In the genomic region with DNA sequence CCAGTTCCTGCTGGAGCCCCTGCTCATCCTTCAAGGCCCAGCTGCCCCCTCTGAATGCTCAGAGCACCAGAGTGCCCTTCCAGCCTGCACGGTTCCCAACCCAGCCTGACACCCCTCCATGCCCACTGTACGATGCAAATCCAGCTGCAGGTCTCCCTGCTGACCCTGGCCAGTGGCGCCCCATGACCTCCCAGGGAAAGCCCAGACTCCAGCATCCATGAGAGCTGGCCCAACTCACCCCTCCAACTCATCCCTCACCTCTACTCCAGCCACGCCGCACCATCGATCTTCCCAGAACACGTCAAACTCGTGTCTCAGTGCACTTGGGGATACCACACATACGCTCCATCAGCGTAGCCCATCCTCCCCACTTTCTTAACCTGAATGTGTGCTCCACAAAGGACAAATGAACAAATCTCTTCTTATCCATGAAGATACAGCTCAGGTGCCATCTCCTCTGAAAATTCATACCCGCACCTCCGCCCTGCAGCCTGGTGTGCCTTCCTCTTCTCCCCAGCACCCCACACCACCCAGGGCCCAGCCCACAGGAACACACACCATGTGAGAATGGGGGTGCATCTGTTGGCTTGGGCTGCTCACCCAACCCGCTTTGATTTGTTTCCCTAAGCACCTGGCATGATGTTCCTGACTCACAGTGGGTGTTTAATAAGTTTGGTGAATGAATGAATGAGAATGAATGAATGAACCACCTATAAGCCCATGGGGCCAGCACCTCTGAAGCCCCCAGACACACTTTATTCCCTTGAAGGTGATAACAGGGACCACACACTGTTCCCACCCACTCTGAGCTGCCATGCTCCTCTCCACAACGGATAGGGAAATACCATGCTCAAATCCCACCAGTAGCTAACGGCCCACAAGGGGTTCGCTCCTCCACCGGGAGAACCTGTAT, we compare ENCODE assay signal across 10 cellular contexts. TPM values are rescaled to one million over a fixed set of nuclear protein-coding genes. Genes with fewer than 3 reads are reported as not detected.
DNase-seq lines count a peak whose midpoint lies in the region; ATAC-seq and TF ChIP-seq lines count a peak whose summit lies in the region.
"Had no signal": no experiment of that assay in that cellular context is flagged by ENCODE, and none has a peak within 500 bp of the region (broad histone marks: within the 10 kb centered on the region; RNA-seq: fewer than 3 reads in every experiment).

No MANE protein-coding gene starts in this region.

- no peaks in the 10 kb centered on the region for H3K36me3 Mint-ChIP-seq in neural progenitor cell

- H3K27ac Mint-ChIP-seq in neural progenitor cell, result peak overlapping the region; percentile 2
- H3K27ac Mint-ChIP-seq: H9 had no signal

- no peak for TF ChIP-seq CTCF in right atrium auricular region (IDR thresholded peaks at IDR 0.05)
- TF ChIP-seq CTCF in neural progenitor cell (IDR thresholded peaks at IDR 0.05), result no peak
- no peak for TF ChIP-seq CTCF in uterus (IDR thresholded peaks at IDR 0.05)

- peaks cover 47% of the 10 kb centered on the region for H3K4me1 Mint-ChIP-seq in neural progenitor cell

- H3K27me3 ChIP-seq in right atrium auricular region, result no peaks in the 10 kb centered on the region
- H3K27me3 ChIP-seq in neural progenitor cell, result no peaks in the 10 kb centered on the region
- H3K27me3 ChIP-seq in uterus, result no peaks in the 10 kb centered on the region

- no peak for ATAC-seq in Right ventricle myocardium superior (ENCODE audit: poor library complexity)
- no peak for ATAC-seq in HG02870 (IDR thresholded peaks at IDR 0.05; ENCODE audit: unreplicated experiment)

- no peaks in the 10 kb centered on the region for H3K9me3 Mint-ChIP-seq in neural progenitor cell
- H3K9me3 Mint-ChIP-seq: H9 had no signal

- no peak overlapping the region for H3K4me2 ChIP-seq in neural progenitor cell

- TF ChIP-seq POLR2A in uterus (IDR thresholded peaks at IDR 0.05), result no peak

- H3K79me2 ChIP-seq in neural progenitor cell (ENCODE audit: low read depth), result peaks cover under 1% of the 10 kb centered on the region

- H3K27ac ChIP-seq in right atrium auricular region (peak overlapping the region; percentile 83 to 97), neural progenitor cell (no peak overlapping the region), uterus (peak overlapping the region; percentile 3 to 98)

- no peaks in the 10 kb centered on the region for H4K20me1 ChIP-seq in neural progenitor cell (ENCODE audit: low read depth)

- no peak overlapping the region for H3K9ac ChIP-seq in neural progenitor cell

- intact Hi-C loops in Right ventricle myocardium superior (cut with DNase I) (no loop called here), uterus (cut with DNase I; ENCODE audit: low total_unique reads) (no loop called here)

- H3K4me3 Mint-ChIP-seq in neural progenitor cell, result no peak overlapping the region
- H3K4me3 Mint-ChIP-seq: H9 had no signal

- peaks cover 10% of the 10 kb centered on the region for H3F3A ChIP-seq in neural progenitor cell (ENCODE audit: low read depth)

- no peaks in the 10 kb centered on the region for H3K36me3 ChIP-seq in right atrium auricular region
- H3K36me3 ChIP-seq in neural progenitor cell, result no peaks in the 10 kb centered on the region
- H3K36me3 ChIP-seq in uterus, result no peaks in the 10 kb centered on the region

- peaks cover 0 to 59% of the 10 kb centered on the region in 2 donors for H3K4me1 ChIP-seq in right atrium auricular region
- H3K4me1 ChIP-seq in neural progenitor cell, result peaks cover 9% of the 10 kb centered on the region
- H3K4me1 ChIP-seq in uterus, result peaks cover 2 to 3% of the 10 kb centered on the region in 2 donors

- no peak for DNase-seq in right atrium auricular region (ENCODE audit: low spot score)
- DNase-seq in Right ventricle myocardium superior, result no peak
- peak; percentile 39 for DNase-seq in dermis blood vessel endothelial cell
- DNase-seq in neural progenitor cell (ENCODE audit: low spot score), result no peak
- no peak for DNase-seq in uterus
- DNase-seq in kidney glomerular epithelial cell (lab: John Stamatoyannopoulos, UW), result no peak
- DNase-seq in foreskin melanocyte, result no peak
- DNase-seq: H9, NCI-H1417 treated with DMSO at 0.1 percent for 48 hours had no signal

- H3K27me3 Mint-ChIP-seq in neural progenitor cell (ENCODE audit: insufficient read depth, low read depth), result peaks cover 5% of the 10 kb centered on the region

- no peak overlapping the region for H3K4me3 ChIP-seq in right atrium auricular region
- H3K4me3 ChIP-seq in neural progenitor cell, result no peak overlapping the region
- H3K4me3 ChIP-seq in uterus, result no peak overlapping the region

- no peaks in the 10 kb centered on the region for H3K9me3 ChIP-seq in right atrium auricular region
- no peaks in the 10 kb centered on the region for H3K9me3 ChIP-seq in neural progenitor cell (ENCODE audit: low read depth)
- H3K9me3 ChIP-seq in uterus, result no peaks in the 10 kb centered on the region

- H2AFZ ChIP-seq in neural progenitor cell (replicated peaks), result no peak overlapping the region

RNA-seq across cellular contexts. Expression of a gene that starts 6.2 kb away (rescaled TPM):
- total RNA-seq in right atrium auricular region, result 10 to 100 TPM in 1 of 2 donors, 1 to 10 TPM in 1; 9.0 to 15.6 TPM
- total RNA-seq in Right ventricle myocardium superior, result 12.0 TPM
- 4.6 and 10.6 TPM in 2 replicates for total RNA-seq in dermis blood vessel endothelial cell
- total RNA-seq in neural progenitor cell (ENCODE audit: low replicate concordance), result 20.1 and 29.4 TPM in 2 replicates
- 10 to 100 TPM in 3 of 4 donors, 1 to 10 TPM in 1; 8.7 to 50.9 (median 34.5) TPM for total RNA-seq in uterus

RNA-seq across cellular contexts. Expression of a gene that starts 26.3 kb away (rescaled TPM):
- total RNA-seq in right atrium auricular region, result 10 to 100 TPM; 24.8 to 43.5 TPM
- total RNA-seq in Right ventricle myocardium superior, result 4.2 TPM
- 96.3 and 164 TPM in 2 replicates for total RNA-seq in dermis blood vessel endothelial cell
- 0.90 and 4.2 TPM in 2 replicates for total RNA-seq in neural progenitor cell (ENCODE audit: low replicate concordance)
- 100 to 1,000 TPM in 1 of 4 donors, 10 to 100 TPM in 3; 10.1 to 180 (median 44.0) TPM for total RNA-seq in uterus
